Comparison of ENCODE assay signal across 15 cellular contexts in the genomic region with DNA sequence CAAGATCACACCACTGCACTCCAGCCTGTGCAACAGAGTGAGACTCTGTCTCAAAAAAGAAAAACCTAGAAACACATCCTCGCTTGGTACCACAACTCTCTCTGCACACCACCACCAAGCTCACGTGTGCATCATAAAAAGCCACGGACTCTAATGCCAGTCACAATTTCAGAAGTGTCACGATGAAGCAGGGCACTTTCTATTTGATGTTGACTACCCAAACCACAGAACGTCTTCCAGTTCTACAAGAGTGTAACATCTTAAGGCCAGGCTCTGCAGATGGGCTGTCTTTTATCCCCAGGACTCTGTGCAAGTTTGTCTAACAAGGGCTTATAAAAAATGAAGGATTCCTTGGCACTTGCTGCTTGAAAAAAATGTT. TPM values are rescaled to one million over a fixed set of nuclear protein-coding genes. Genes with fewer than 3 reads are reported as not detected.
DNase-seq lines count a peak whose midpoint lies in the region; ATAC-seq and TF ChIP-seq lines count a peak whose summit lies in the region.
"Had no signal": no experiment of that assay in that cellular context is flagged by ENCODE, and none has a peak within 500 bp of the region (broad histone marks: within the 10 kb centered on the region; RNA-seq: fewer than 3 reads in every experiment).

No MANE protein-coding gene starts in this region.

- CTCF ChIA-PET in activated naive CD4-positive, alpha-beta T cell treated with anti-CD3 and anti-CD28 coated beads for 36 hours (lab: Charles Lee) = interaction anchor here (0.6 to 4.3 kb wide), 3 partner anchors 15 to 248 kb away, joined by 3 to 45 read pairs (median 3); no protein-coding TSS in a partner anchor

- H3K4me1 Mint-ChIP-seq in activated naive CD4-positive, alpha-beta T cell treated with anti-CD3 and anti-CD28 coated beads for 36 hours (ENCODE audit: low read depth) = no peaks in the 10 kb centered on the region
- H3K4me1 Mint-ChIP-seq: activated B cell treated with CpG ODN at 0.5 μM for 24 hours had no signal

- H3K9ac ChIP-seq in subcutaneous abdominal adipose tissue (ENCODE audit: low read length in 5 of 5) = peak overlapping the region in 2 of 5 donors; percentile 10 to 27

- TF ChIP-seq CTCF in lower lobe of right lung (IDR thresholded peaks at IDR 0.05) = no peak

- H3K27ac Mint-ChIP-seq in activated naive CD4-positive, alpha-beta T cell treated with anti-CD3 and anti-CD28 coated beads, Interleukin-2, amount 50 U/mL, for 72 hours = no peak overlapping the region
- no peak overlapping the region for H3K27ac Mint-ChIP-seq in activated naive CD4-positive, alpha-beta T cell treated with anti-CD3 and anti-CD28 coated beads for 36 hours
- H3K27ac Mint-ChIP-seq: activated B cell treated with CpG ODN at 0.5 μM for 24 hours, T-cell had no signal

- H3K4me3 Mint-ChIP-seq in activated naive CD4-positive, alpha-beta T cell treated with anti-CD3 and anti-CD28 coated beads for 36 hours = no peak overlapping the region
- H3K4me3 Mint-ChIP-seq: activated B cell treated with CpG ODN at 0.5 μM for 24 hours, T-cell had no signal

- H3K4me1 ChIP-seq in SJSA1 (replicated peaks) (peaks cover 62% of the 10 kb centered on the region), lower lobe of right lung (peaks cover 6% of the 10 kb centered on the region), subcutaneous abdominal adipose tissue (ENCODE audit: control insufficient read depth in 5 of 5, insufficient read depth in 5 of 5, low read length in 5 of 5) (peaks cover 13 to 31% (median 21%) of the 10 kb centered on the region in 5 donors), aorta (ENCODE audit: control insufficient read depth in 1 of 2, insufficient read depth in 2 of 2, low read length in 2 of 2) (no peaks in the 10 kb centered on the region)

- H3K27me3 ChIP-seq in SJSA1 (replicated peaks) (no peaks in the 10 kb centered on the region), lower lobe of right lung (ENCODE audit: low read depth) (no peaks in the 10 kb centered on the region), subcutaneous abdominal adipose tissue (ENCODE audit: control insufficient read depth in 5 of 5, insufficient read depth in 4 of 5, low read length in 5 of 5) (peaks cover 0 to 11% (median 0%) of the 10 kb centered on the region in 5 donors), aorta (ENCODE audit: control insufficient read depth in 1 of 2, insufficient read depth in 2 of 2, low read length in 1 of 2) (no peaks in the 10 kb centered on the region)

- no peaks in the 10 kb centered on the region for H3K36me3 Mint-ChIP-seq in activated naive CD4-positive, alpha-beta T cell treated with anti-CD3 and anti-CD28 coated beads, Interleukin-2, amount 50 U/mL, for 72 hours
- no peaks in the 10 kb centered on the region for H3K36me3 Mint-ChIP-seq in activated naive CD4-positive, alpha-beta T cell treated with anti-CD3 and anti-CD28 coated beads for 36 hours (ENCODE audit: low read depth)
- H3K36me3 Mint-ChIP-seq: T-cell had no signal

- H3K27ac ChIP-seq in SJSA1 (peak overlapping the region; percentile 88), lower lobe of right lung (peak overlapping the region; percentile 11), subcutaneous abdominal adipose tissue (ENCODE audit: low read depth, low read length) (peak overlapping the region; percentile 71), aorta (ENCODE audit: low read depth in 1 of 2, low read length in 2 of 2) (no peak overlapping the region)
- H3K27ac ChIP-seq: HL-60 had no signal

- intact Hi-C loops in activated naive CD4-positive, alpha-beta T cell treated with anti-CD3 and anti-CD28 coated beads for 36 hours (cut with micrococcal nuclease) = no loop called here
- intact Hi-C loops in lower lobe of right lung (cut with DNase I) = no loop called here
- intact Hi-C loops in aorta (cut with DNase I) = no loop called here

- H3K36me3 ChIP-seq in SJSA1 (peaks cover 72% of the 10 kb centered on the region), lower lobe of right lung (peaks cover 18% of the 10 kb centered on the region), subcutaneous abdominal adipose tissue (ENCODE audit: control insufficient read depth in 5 of 5, insufficient read depth in 5 of 5, low read length in 5 of 5) (peaks cover 0 to 25% (median 2%) of the 10 kb centered on the region in 5 donors), aorta (ENCODE audit: control insufficient read depth in 1 of 2, insufficient read depth in 2 of 2, low read length in 1 of 2) (no peaks in the 10 kb centered on the region)

- ATAC-seq in activated naive CD4-positive, alpha-beta T cell treated with anti-CD3 and anti-CD28 coated beads, Interleukin-2, amount 50 U/mL, for 72 hours = peak; percentile 12 to 32
- ATAC-seq in lower lobe of right lung (no peak), aorta (ENCODE audit: low FRiP score) (no peak)
- ATAC-seq: T-cell had no signal

- H3K9me3 ChIP-seq in SJSA1 (replicated peaks) = no peaks in the 10 kb centered on the region
- H3K9me3 ChIP-seq in lower lobe of right lung = no peaks in the 10 kb centered on the region
- H3K9me3 ChIP-seq in subcutaneous abdominal adipose tissue (ENCODE audit: control insufficient read depth in 5 of 5, low read length in 5 of 5) = no peaks in the 10 kb centered on the region
- no peaks in the 10 kb centered on the region for H3K9me3 ChIP-seq in aorta (ENCODE audit: control insufficient read depth, low read length)

- WGBS in aorta, 2 donors = 89 to 90% methylated on average over 5 of the region's 5 CpGs

- H3K27me3 Mint-ChIP-seq in activated naive CD4-positive, alpha-beta T cell treated with anti-CD3 and anti-CD28 coated beads for 36 hours (ENCODE audit: low read depth) = peaks cover 16% of the 10 kb centered on the region

- no peaks in the 10 kb centered on the region for H3K9me3 Mint-ChIP-seq in activated naive CD4-positive, alpha-beta T cell treated with anti-CD3 and anti-CD28 coated beads, Interleukin-2, amount 50 U/mL, for 72 hours
- no peaks in the 10 kb centered on the region for H3K9me3 Mint-ChIP-seq in activated naive CD4-positive, alpha-beta T cell treated with anti-CD3 and anti-CD28 coated beads for 36 hours
- H3K9me3 Mint-ChIP-seq: activated B cell treated with CpG ODN at 0.5 μM for 24 hours, T-cell had no signal

- no peak overlapping the region for H3K4me3 ChIP-seq in SJSA1
- H3K4me3 ChIP-seq in lower lobe of right lung = no peak overlapping the region
- H3K4me3 ChIP-seq in subcutaneous abdominal adipose tissue (ENCODE audit: low read depth in 1 of 5, low read length in 5 of 5) = no peak overlapping the region
- no peak overlapping the region for H3K4me3 ChIP-seq in aorta (ENCODE audit: low read length in 2 of 2)

- DNase-seq in activated naive CD4-positive, alpha-beta T cell treated with anti-CD3 and anti-CD28 coated beads, Interleukin-2, amount 50 U/mL, for 72 hours (ENCODE audit: low spot score in 2 of 2) = no peak
- DNase-seq in activated naive CD4-positive, alpha-beta T cell treated with anti-CD3 and anti-CD28 coated beads for 36 hours = no peak
- DNase-seq in SJSA1 (ENCODE audit: low read depth in 1 of 2, low spot score in 2 of 2) (no peak), lower lobe of right lung (no peak), inferior parietal cortex (ENCODE audit: extremely low spot score) (no peak), AG08395 (ENCODE audit: low spot score) (no peak), aorta (no peak)
- DNase-seq: activated B cell treated with CpG ODN at 0.5 μM for 24 hours; activated naive CD4-positive, alpha-beta T cell; effector CD8-positive, alpha-beta T cell; NCI-H1436 treated with DMSO at 0.1 percent for 48 hours; NCI-H446; T-cell had no signal

RNA-seq across cellular contexts. Expression of gene GFPT2, which starts 22.9 kb away (rescaled TPM):
- total RNA-seq in activated naive CD4-positive, alpha-beta T cell treated with anti-CD3 and anti-CD28 coated beads, Interleukin-2, amount 50 U/mL, for 72 hours = under 1 TPM; 0.36 to 0.45 TPM
- total RNA-seq in activated naive CD4-positive, alpha-beta T cell treated with anti-CD3 and anti-CD28 coated beads for 36 hours = under 1 TPM; 0.22 to 0.33 TPM
- total RNA-seq in SJSA1 (2014; rRNA removed; shearing (Covaris generic)) = 125 and 138 TPM in 2 replicates
- total RNA-seq in lower lobe of right lung (13.4 TPM), aorta (10 to 100 TPM; 60.1 to 60.2 TPM)
- 1 to 10 TPM; 1.1 to 3.7 TPM for polyA plus RNA-seq in aorta

RNA-seq across cellular contexts. Expression of gene MAPK9, which starts 38.4 kb away (rescaled TPM):
- 10 to 100 TPM; 32.3 to 35.9 TPM for total RNA-seq in activated naive CD4-positive, alpha-beta T cell treated with anti-CD3 and anti-CD28 coated beads, Interleukin-2, amount 50 U/mL, for 72 hours
- total RNA-seq in activated naive CD4-positive, alpha-beta T cell treated with anti-CD3 and anti-CD28 coated beads for 36 hours = 10 to 100 TPM; 30.8 to 34.4 TPM
- 44.9 and 82.1 TPM in 2 replicates for total RNA-seq in SJSA1 (2014; rRNA removed; shearing (Covaris generic))
- total RNA-seq in lower lobe of right lung (43.1 TPM), aorta (10 to 100 TPM; 31.4 to 36.4 TPM)
- 10 to 100 TPM; 15.8 to 22.0 TPM for polyA plus RNA-seq in aorta

Comparison
In these comparisons a context has a peak if more than half of its experiments do, and no peak if none do; other contexts are left out.
1. ATAC-seq: peak in activated naive CD4-positive, alpha-beta T cell treated with anti-CD3 and anti-CD28 coated beads, Interleukin-2, amount 50 U/mL, for 72 hours (2 of 2); none in lower lobe of right lung (0 of 2) and aorta (single experiment).
2. H3K27ac ChIP-seq: peak in SJSA1 (single experiment), lower lobe of right lung (single experiment) and subcutaneous abdominal adipose tissue (single experiment); none in aorta (0 of 2).